22 cellular contexts compared by ENCODE assay signal in the genomic region with DNA sequence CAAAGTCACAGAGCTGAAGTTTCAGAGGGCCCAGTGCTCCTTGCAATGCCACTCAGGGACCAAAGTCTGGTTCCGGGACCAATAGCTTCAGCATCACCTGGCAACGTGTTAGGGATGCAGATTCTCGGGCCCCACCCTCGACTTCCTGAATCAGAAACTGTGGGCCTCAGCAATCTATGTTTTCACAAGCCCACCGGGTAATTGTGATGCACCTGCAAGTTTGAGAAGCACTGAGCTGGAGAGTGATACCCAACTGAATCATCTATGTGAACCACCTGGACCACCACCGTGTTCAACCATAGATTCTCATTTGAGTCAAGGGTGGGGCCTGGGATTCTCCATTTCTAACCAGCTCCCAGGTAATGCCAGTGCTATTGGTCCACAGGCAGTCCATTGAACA. TPM values are rescaled to one million over a fixed set of nuclear protein-coding genes. Genes with fewer than 3 reads are reported as not detected.
DNase-seq lines count a peak whose midpoint lies in the region; ATAC-seq and TF ChIP-seq lines count a peak whose summit lies in the region.
"Had no signal": no experiment of that assay in that cellular context is flagged by ENCODE, and none has a peak within 500 bp of the region (broad histone marks: within the 10 kb centered on the region; RNA-seq: fewer than 3 reads in every experiment).

No MANE protein-coding gene starts in this region.

- no peaks in the 10 kb centered on the region for H3K9me3 ChIP-seq in heart right ventricle
- H3K9me3 ChIP-seq in psoas muscle, result no peaks in the 10 kb centered on the region
- H3K9me3 ChIP-seq: HAP-1 had no signal

- peaks cover 13% of the 10 kb centered on the region for H3K4me1 Mint-ChIP-seq in GM23338

- no peak overlapping the region for H3K4me3 ChIP-seq in heart right ventricle
- H3K4me3 ChIP-seq in psoas muscle, result no peak overlapping the region
- no peak overlapping the region for H3K4me3 ChIP-seq in GM23338
- H3K4me3 ChIP-seq: GM12878, GM23248, HAP-1 had no signal

- H3K36me3 ChIP-seq in heart right ventricle, result no peaks in the 10 kb centered on the region
- no peaks in the 10 kb centered on the region for H3K36me3 ChIP-seq in psoas muscle (ENCODE audit: insufficient read depth in 1 of 2, low read depth in 1 of 2)
- H3K36me3 ChIP-seq in GM23338 (ENCODE audit: insufficient read depth), result no peaks in the 10 kb centered on the region
- H3K36me3 ChIP-seq: HAP-1 had no signal

- no peaks in the 10 kb centered on the region for H3F3A ChIP-seq in GM23338 (replicated peaks; ENCODE audit: low read depth)

- H3K9me2 ChIP-seq in GM23338 (ENCODE audit: insufficient read depth), result no peaks in the 10 kb centered on the region

- H3K4me3 Mint-ChIP-seq in GM23338, result no peak overlapping the region
- H3K4me3 Mint-ChIP-seq: CD14-positive monocyte had no signal

- H2AFZ ChIP-seq in GM23338, result no peak overlapping the region
- H2AFZ ChIP-seq: GM23248 had no signal

- H3K36me3 Mint-ChIP-seq in GM23338 (ENCODE audit: low read depth), result no peaks in the 10 kb centered on the region
- H3K36me3 Mint-ChIP-seq: CD14-positive monocyte had no signal

- ATAC-seq in heart right ventricle (no peak), Right ventricle myocardium superior (ENCODE audit: poor library complexity) (no peak), psoas muscle (no peak), GM23338 (no peak)
- ATAC-seq: GM12878 had no signal

- 85 to 92% methylated on average over 6 of the region's 6 CpGs for WGBS in heart right ventricle, 2 donors
- 85 to 93% (median 88%) methylated on average over 6 of the region's 6 CpGs for WGBS in psoas muscle, 3 donors

- no peak overlapping the region for H3K4me2 ChIP-seq in GM23338

- H4K20me1 ChIP-seq in GM23338 (replicated peaks; ENCODE audit: insufficient read depth), result no peaks in the 10 kb centered on the region

- H3K27ac ChIP-seq in heart right ventricle (peak overlapping the region in 7 of 10 donors; percentile 3 to 68 (median 53)), angular gyrus (ENCODE audit: low read depth, low read length) (peak overlapping the region; percentile 90), temporal lobe (ENCODE audit: low read depth, low read length) (peak overlapping the region; percentile 85), psoas muscle (no peak overlapping the region), GM23338 (ENCODE audit: low read depth) (no peak overlapping the region)
- H3K27ac ChIP-seq: 22Rv1, GM23248 had no signal

- H3K4me1 ChIP-seq in heart right ventricle (peaks cover 25 to 99% (median 58%) of the 10 kb centered on the region in 9 donors), psoas muscle (peaks cover 20% of the 10 kb centered on the region), GM23338 (ENCODE audit: insufficient read depth) (peaks cover 2% of the 10 kb centered on the region; the same call in 1 of the 2 replicates)
- H3K4me1 ChIP-seq: HAP-1 had no signal

- intact Hi-C loops in heart right ventricle (cut with DNase I), result no loop called here
- intact Hi-C loops in Right ventricle myocardium superior (cut with DNase I), result no loop called here
- intact Hi-C loops in psoas muscle (cut with DNase I), result no loop called here

- no peaks in the 10 kb centered on the region for H3K9me3 Mint-ChIP-seq in GM23338
- H3K9me3 Mint-ChIP-seq: CD14-positive monocyte had no signal

- no peak overlapping the region for H3K27ac Mint-ChIP-seq in GM23338
- H3K27ac Mint-ChIP-seq: CD14-positive monocyte had no signal

- H3K27me3 ChIP-seq in heart right ventricle, result no peaks in the 10 kb centered on the region
- no peaks in the 10 kb centered on the region for H3K27me3 ChIP-seq in psoas muscle (ENCODE audit: insufficient read depth in 3 of 3, low read length in 2 of 3)
- H3K27me3 ChIP-seq in GM23338 (ENCODE audit: insufficient read depth), result no peaks in the 10 kb centered on the region

- in situ Hi-C loops in KBM-7 (cut with MboI; ENCODE audit: low pct_unique_long_range_greater_than_20kb, low sequenced_read_pairs), result no loop called here

- H3K27me3 Mint-ChIP-seq in GM23338 (ENCODE audit: insufficient read depth, low read depth, poor library complexity), result peaks cover 8% of the 10 kb centered on the region

- no peaks in the 10 kb centered on the region for H3K79me2 ChIP-seq in GM23338 (replicated peaks; ENCODE audit: insufficient read depth)

- TF ChIP-seq CTCF in heart right ventricle (IDR thresholded peaks at IDR 0.05) (no peak), psoas muscle (IDR thresholded peaks at IDR 0.05) (no peak), GM23338 (conservative IDR thresholded peaks at IDR 0.05; ENCODE audit: low read depth in 2 of 2) (no peak)

- DNase-seq in heart right ventricle, result no peak
- DNase-seq in Right ventricle myocardium superior, result no peak
- DNase-seq in germinal center (ENCODE audit: low spot score), result peak; percentile 41
- no peak for DNase-seq in psoas muscle
- DNase-seq in GM23338 (ENCODE audit: low spot score), result no peak
- no peak for DNase-seq in KBM-7
- DNase-seq: ACHN; MM.1S; NCI-H1092; NCI-H1436; NCI-H187 treated with DMSO at 0.1 percent for 48 hours; NCI-H226; NCI-H774; NK-92 treated with Interleukin-12 subunit alpha and Interleukin-12 subunit beta, amount 100 ng/mL, for 24 hours; SHP77 had no signal

TF ChIP-seq in GM23338, 12 proteins besides CTCF, POLR2A, EP300 and RAD21 (continues in another document):
- no peak for TF ChIP-seq ZNF331 (CRISPR knock-in tag; IDR thresholded peaks at IDR 0.05; ENCODE audit: low read depth)
- TF ChIP-seq, protein P1, sequence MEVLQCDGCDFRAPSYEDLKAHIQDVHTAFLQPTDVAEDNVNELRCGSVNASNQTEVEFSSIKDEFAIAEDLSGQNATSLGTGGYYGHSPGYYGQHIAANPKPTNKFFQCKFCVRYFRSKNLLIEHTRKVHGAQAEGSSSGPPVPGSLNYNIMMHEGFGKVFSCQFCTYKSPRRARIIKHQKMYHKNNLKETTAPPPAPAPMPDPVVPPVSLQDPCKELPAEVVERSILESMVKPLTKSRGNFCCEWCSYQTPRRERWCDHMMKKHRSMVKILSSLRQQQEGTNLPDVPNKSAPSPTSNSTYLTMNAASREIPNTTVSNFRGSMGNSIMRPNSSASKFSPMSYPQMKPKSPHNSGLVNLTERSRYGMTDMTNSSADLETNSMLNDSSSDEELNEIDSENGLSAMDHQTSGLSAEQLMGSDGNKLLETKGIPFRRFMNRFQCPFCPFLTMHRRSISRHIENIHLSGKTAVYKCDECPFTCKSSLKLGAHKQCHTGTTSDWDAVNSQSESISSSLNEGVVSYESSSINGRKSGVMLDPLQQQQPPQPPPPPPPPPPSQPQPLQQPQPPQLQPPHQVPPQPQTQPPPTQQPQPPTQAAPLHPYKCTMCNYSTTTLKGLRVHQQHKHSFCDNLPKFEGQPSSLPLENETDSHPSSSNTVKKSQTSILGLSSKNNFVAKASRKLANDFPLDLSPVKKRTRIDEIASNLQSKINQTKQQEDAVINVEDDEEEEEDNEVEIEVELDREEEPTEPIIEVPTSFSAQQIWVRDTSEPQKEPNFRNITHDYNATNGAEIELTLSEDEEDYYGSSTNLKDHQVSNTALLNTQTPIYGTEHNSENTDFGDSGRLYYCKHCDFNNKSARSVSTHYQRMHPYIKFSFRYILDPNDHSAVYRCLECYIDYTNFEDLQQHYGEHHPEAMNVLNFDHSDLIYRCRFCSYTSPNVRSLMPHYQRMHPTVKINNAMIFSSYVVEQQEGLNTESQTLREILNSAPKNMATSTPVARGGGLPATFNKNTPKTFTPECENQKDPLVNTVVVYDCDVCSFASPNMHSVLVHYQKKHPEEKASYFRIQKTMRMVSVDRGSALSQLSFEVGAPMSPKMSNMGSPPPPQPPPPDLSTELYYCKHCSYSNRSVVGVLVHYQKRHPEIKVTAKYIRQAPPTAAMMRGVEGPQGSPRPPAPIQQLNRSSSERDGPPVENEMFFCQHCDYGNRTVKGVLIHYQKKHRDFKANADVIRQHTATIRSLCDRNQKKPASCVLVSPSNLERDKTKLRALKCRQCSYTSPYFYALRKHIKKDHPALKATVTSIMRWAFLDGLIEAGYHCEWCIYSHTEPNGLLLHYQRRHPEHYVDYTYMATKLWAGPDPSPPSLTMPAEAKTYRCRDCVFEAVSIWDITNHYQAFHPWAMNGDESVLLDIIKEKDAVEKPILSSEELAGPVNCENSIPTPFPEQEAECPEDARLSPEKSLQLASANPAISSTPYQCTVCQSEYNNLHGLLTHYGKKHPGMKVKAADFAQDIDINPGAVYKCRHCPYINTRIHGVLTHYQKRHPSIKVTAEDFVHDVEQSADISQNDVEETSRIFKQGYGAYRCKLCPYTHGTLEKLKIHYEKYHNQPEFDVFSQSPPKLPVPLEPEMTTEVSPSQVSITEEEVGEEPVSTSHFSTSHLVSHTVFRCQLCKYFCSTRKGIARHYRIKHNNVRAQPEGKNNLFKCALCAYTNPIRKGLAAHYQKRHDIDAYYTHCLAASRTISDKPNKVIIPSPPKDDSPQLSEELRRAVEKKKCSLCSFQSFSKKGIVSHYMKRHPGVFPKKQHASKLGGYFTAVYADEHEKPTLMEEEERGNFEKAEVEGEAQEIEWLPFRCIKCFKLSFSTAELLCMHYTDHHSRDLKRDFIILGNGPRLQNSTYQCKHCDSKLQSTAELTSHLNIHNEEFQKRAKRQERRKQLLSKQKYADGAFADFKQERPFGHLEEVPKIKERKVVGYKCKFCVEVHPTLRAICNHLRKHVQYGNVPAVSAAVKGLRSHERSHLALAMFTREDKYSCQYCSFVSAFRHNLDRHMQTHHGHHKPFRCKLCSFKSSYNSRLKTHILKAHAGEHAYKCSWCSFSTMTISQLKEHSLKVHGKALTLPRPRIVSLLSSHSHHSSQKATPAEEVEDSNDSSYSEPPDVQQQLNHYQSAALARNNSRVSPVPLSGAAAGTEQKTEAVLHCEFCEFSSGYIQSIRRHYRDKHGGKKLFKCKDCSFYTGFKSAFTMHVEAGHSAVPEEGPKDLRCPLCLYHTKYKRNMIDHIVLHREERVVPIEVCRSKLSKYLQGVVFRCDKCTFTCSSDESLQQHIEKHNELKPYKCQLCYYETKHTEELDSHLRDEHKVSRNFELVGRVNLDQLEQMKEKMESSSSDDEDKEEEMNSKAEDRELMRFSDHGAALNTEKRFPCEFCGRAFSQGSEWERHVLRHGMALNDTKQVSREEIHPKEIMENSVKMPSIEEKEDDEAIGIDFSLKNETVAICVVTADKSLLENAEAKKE (CRISPR knock-in tag; IDR thresholded peaks at IDR 0.05), result no peak

RNA-seq across cellular contexts. Expression of gene CORO2B, which starts 55.7 kb away (rescaled TPM):
- 1 to 10 TPM; 2.6 to 8.1 (median 4.5) TPM for total RNA-seq in heart right ventricle
- 1 to 10 TPM; 7.1 to 7.6 TPM for polyA plus RNA-seq in heart right ventricle
- total RNA-seq in Right ventricle myocardium superior, result 6.6 TPM
- 28.0 TPM for total RNA-seq in temporal lobe
- total RNA-seq in psoas muscle, result 1 to 10 TPM; 1.4 to 3.0 (median 2.2) TPM
- 1 to 10 TPM; 1.1 to 3.2 (median 1.2) TPM for polyA plus RNA-seq in psoas muscle
- 2.8 and 4.6 TPM in 2 replicates for total RNA-seq in GM23338 (2014; rRNA removed; shearing (Covaris generic))
- polyA plus RNA-seq in GM23338 (2016; fragmentation: Nextera tagmentation; extraction: Ambion mirVana), result 1.4 and 1.6 TPM in 2 replicates
- polyA plus RNA-seq: CD14-positive monocyte had no signal

Comparison
In these comparisons a context has a peak if more than half of its experiments do, and no peak if none do; other contexts are left out.
1. H3K27ac ChIP-seq: peak in heart right ventricle (7 of 10), angular gyrus (single experiment) and temporal lobe (single experiment); none in psoas muscle (single experiment) and GM23338 (single experiment).